22 cellular contexts compared by ENCODE assay signal in genomic region chr12:18825138-18825537, GRCh38.
DNase-seq lines count a peak whose midpoint lies in the region.
"Had no signal": no experiment of that assay in that cellular context is flagged by ENCODE, and none has a peak within 500 bp of the region (broad histone marks: within the 10 kb centered on the region; RNA-seq: fewer than 3 reads in every experiment).

No MANE protein-coding gene starts in this region.

- peaks cover 9% of the 10 kb centered on the region; the same call in 1 of the 2 replicates for H3K9me3 ChIP-seq in BLaER1
- H3K9me3 ChIP-seq: A549 had no signal

- H3K36me3 Mint-ChIP-seq in activated CD4-positive, alpha-beta memory T cell treated with anti-CD3 and anti-CD28 coated beads, Interleukin-2, amount 10 ng/mL, durations not matched to agents 7 days and 5 days (ENCODE audit: low read depth), result no peaks in the 10 kb centered on the region
- H3K36me3 Mint-ChIP-seq: CD14-positive monocyte; CD4-positive, alpha-beta memory T cell; CD4-positive, CD25-positive, alpha-beta regulatory T cell had no signal

- no peaks in the 10 kb centered on the region for H4K20me1 ChIP-seq in BLaER1

- CTCF ChIA-PET in activated CD4-positive, alpha-beta memory T cell treated with anti-CD3 and anti-CD28 coated beads, Interleukin-2, amount 10 ng/mL, durations not matched to agents 7 days and 5 days (lab: Charles Lee), result no interaction called here

- H3K36me3 ChIP-seq in BLaER1, result no peaks in the 10 kb centered on the region

- H3K4me2 ChIP-seq in BLaER1, result peak overlapping the region; percentile 60; the same call in 1 of the 2 replicates
- H3K4me2 ChIP-seq: A549 had no signal

- no peaks in the 10 kb centered on the region for H3K4me1 Mint-ChIP-seq in activated CD4-positive, alpha-beta memory T cell treated with anti-CD3 and anti-CD28 coated beads, Interleukin-2, amount 10 ng/mL, durations not matched to agents 7 days and 5 days
- H3K4me1 Mint-ChIP-seq: B cell; CD4-positive, alpha-beta memory T cell; CD4-positive, CD25-positive, alpha-beta regulatory T cell; CD8-positive, alpha-beta memory T cell had no signal

- intact Hi-C loops in posterior vena cava (cut with DNase I), result no loop called here

- H3K4me3 Mint-ChIP-seq in activated CD4-positive, alpha-beta memory T cell treated with anti-CD3 and anti-CD28 coated beads, Interleukin-2, amount 10 ng/mL, durations not matched to agents 7 days and 5 days, result no peak overlapping the region
- H3K4me3 Mint-ChIP-seq: B cell; CD4-positive, alpha-beta memory T cell; CD4-positive, CD25-positive, alpha-beta regulatory T cell; CD8-positive, alpha-beta memory T cell had no signal

- no peak overlapping the region for H3K4me3 ChIP-seq in BLaER1
- H3K4me3 ChIP-seq: A549, GM12878 had no signal

- H3K27me3 Mint-ChIP-seq in activated CD4-positive, alpha-beta memory T cell treated with anti-CD3 and anti-CD28 coated beads, Interleukin-2, amount 10 ng/mL, durations not matched to agents 7 days and 5 days, result peaks cover 3% of the 10 kb centered on the region
- H3K27me3 Mint-ChIP-seq: B cell; CD4-positive, CD25-positive, alpha-beta regulatory T cell; CD8-positive, alpha-beta memory T cell had no signal

- H3K27me3 ChIP-seq in BLaER1, result no peaks in the 10 kb centered on the region

- no peak overlapping the region for H3K27ac Mint-ChIP-seq in activated CD4-positive, alpha-beta memory T cell treated with anti-CD3 and anti-CD28 coated beads, Interleukin-2, amount 10 ng/mL, durations not matched to agents 7 days and 5 days
- H3K27ac Mint-ChIP-seq: B cell; CD4-positive, alpha-beta memory T cell; CD4-positive, CD25-positive, alpha-beta regulatory T cell; CD8-positive, alpha-beta memory T cell had no signal

- DNase-seq in UCSD-AML1 (lab: John Stamatoyannopoulos, UW; ENCODE audit: unreplicated experiment), result peak; percentile 9
- DNase-seq in posterior vena cava (ENCODE audit: low spot score), result peak; percentile 54
- DNase-seq in activated CD4-positive, alpha-beta memory T cell treated with anti-CD3 and anti-CD28 coated beads, Interleukin-2, amount 10 ng/mL, durations not matched to agents 7 days and 5 days, result no peak
- no peak for DNase-seq in medulla oblongata (ENCODE audit: extremely low spot score)
- DNase-seq: AML-193; C1 segment of cervical spinal cord; CD4-positive, alpha-beta memory T cell; CD4-positive, CD25-positive, alpha-beta regulatory T cell; CD8-positive, alpha-beta memory T cell; COR-L47; DMS 273 treated with DMSO at 0.1 percent for 48 hours; DMS153; DMS53; DMS79; DND-41; EL had no signal

- POLR2A ChIA-PET in activated CD4-positive, alpha-beta memory T cell treated with anti-CD3 and anti-CD28 coated beads, Interleukin-2, amount 10 ng/mL, durations not matched to agents 7 days and 5 days (lab: Charles Lee), result no interaction called here

- H3K27ac ChIP-seq in BLaER1, result no peak overlapping the region
- H3K27ac ChIP-seq: 22Rv1, A549 had no signal

- H3K4me1 ChIP-seq in BLaER1, result peaks cover 28% of the 10 kb centered on the region
- H3K4me1 ChIP-seq: A549 had no signal

- no peaks in the 10 kb centered on the region for H3K9me3 Mint-ChIP-seq in activated CD4-positive, alpha-beta memory T cell treated with anti-CD3 and anti-CD28 coated beads, Interleukin-2, amount 10 ng/mL, durations not matched to agents 7 days and 5 days

- no peak overlapping the region for H3K9ac ChIP-seq in BLaER1

Comparison
In these comparisons a context has a peak if more than half of its experiments do, and no peak if none do; other contexts are left out.
1. DNase-seq: peak in UCSD-AML1 (single experiment) and posterior vena cava (single experiment); none in activated CD4-positive, alpha-beta memory T cell treated with anti-CD3 and anti-CD28 coated beads, Interleukin-2, amount 10 ng/mL, durations not matched to agents 7 days and 5 days (single experiment) and medulla oblongata (single experiment).